Comparison of ENCODE assay signal across 19 cellular contexts in genomic region chr6:168559574-168560098, GRCh38.
DNase-seq lines count a peak whose midpoint lies in the region; ATAC-seq, FAIRE-seq and TF ChIP-seq lines count a peak whose summit lies in the region.
"Had no signal": no experiment of that assay in that cellular context is flagged by ENCODE, and none has a peak within 500 bp of the region (broad histone marks: within the 10 kb centered on the region; RNA-seq: fewer than 3 reads in every experiment).

No MANE protein-coding gene starts in this region.

- intact Hi-C loops in Right ventricle myocardium inferior (cut with DNase I) (no loop called here), body of pancreas (cut with DNase I) (no loop called here)

- H3K4me3 ChIP-seq in right atrium auricular region (no peak overlapping the region), body of pancreas (no peak overlapping the region), small intestine (ENCODE audit: low read depth in 1 of 2, low read length in 2 of 2) (no peak overlapping the region)

- H3K36me3 ChIP-seq in right atrium auricular region (no peaks in the 10 kb centered on the region), body of pancreas (replicated peaks in 1 of 2; ENCODE audit: insufficient read depth in 1 of 2, low read depth in 2 of 2) (no peaks in the 10 kb centered on the region), small intestine (ENCODE audit: control insufficient read depth in 2 of 2, insufficient read depth in 2 of 2, low read length in 2 of 2) (no peaks in the 10 kb centered on the region)

- TF ChIP-seq CTCF in right atrium auricular region (IDR thresholded peaks at IDR 0.05) = no peak
- no peak for TF ChIP-seq CTCF in body of pancreas (IDR thresholded peaks at IDR 0.05)

- TF ChIP-seq POLR2A in body of pancreas (IDR thresholded peaks at IDR 0.05) = no peak

- peaks cover 0 to 17% of the 10 kb centered on the region in 2 donors for H3K4me1 ChIP-seq in right atrium auricular region
- H3K4me1 ChIP-seq in body of pancreas = no peaks in the 10 kb centered on the region
- H3K4me1 ChIP-seq in small intestine (ENCODE audit: control insufficient read depth in 2 of 2, insufficient read depth in 1 of 2, low read depth in 1 of 2, low read length in 1 of 2) = no peaks in the 10 kb centered on the region

- H3K27me3 ChIP-seq in right atrium auricular region (no peaks in the 10 kb centered on the region), body of pancreas (no peaks in the 10 kb centered on the region), small intestine (ENCODE audit: control insufficient read depth in 2 of 2, insufficient read depth in 2 of 2, low read length in 2 of 2) (no peaks in the 10 kb centered on the region)

- no peak for FAIRE-seq in small intestine (lab: Jason Lieb, UNC)
- FAIRE-seq: GM12891, GM18507 had no signal

- 47 to 49% methylated on average over 6 of the region's 6 CpGs for WGBS in body of pancreas, 2 donors
- 18 to 52% (median 32%) methylated on average over 6 of the region's 6 CpGs for WGBS in small intestine, 3 donors

- H3K27ac ChIP-seq in right atrium auricular region = no peak overlapping the region
- H3K27ac ChIP-seq in body of pancreas = no peak overlapping the region
- H3K27ac ChIP-seq in small intestine (ENCODE audit: low read depth in 1 of 2, low read length in 1 of 2) = no peak overlapping the region
- H3K27ac ChIP-seq: 22Rv1 had no signal

- ATAC-seq in Right ventricle myocardium inferior (peak; percentile 51), body of pancreas (peak; percentile 35)
- ATAC-seq: PC-3 had no signal

- H3K9me3 ChIP-seq in right atrium auricular region = no peaks in the 10 kb centered on the region
- no peaks in the 10 kb centered on the region for H3K9me3 ChIP-seq in body of pancreas
- H3K9me3 ChIP-seq in small intestine (ENCODE audit: control insufficient read depth, low read depth) = no peaks in the 10 kb centered on the region

- DNase-seq in Right ventricle myocardium inferior (ENCODE audit: missing footprints) = no peak
- no peak for DNase-seq in right atrium auricular region (ENCODE audit: low spot score)
- no peak for DNase-seq in body of pancreas
- peak; percentile 56 for DNase-seq in kidney glomerular epithelial cell (lab: John Stamatoyannopoulos, UW)
- DNase-seq in small intestine = peak; percentile 72
- DNase-seq in SHP77 treated with DMSO at 0.1 percent for 48 hours (lab: John Stamatoyannopoulos, UW) = no peak
- no peak for DNase-seq in NCI-H524 treated with DMSO at 0.1 percent for 48 hours (lab: John Stamatoyannopoulos, UW)
- no peak for DNase-seq in AG20443 (ENCODE audit: low spot score)
- DNase-seq: C1 segment of cervical spinal cord, GF-D8, HCEC 1CT, NCI-H1436, NCI-H2029 treated with DMSO at 0.1 percent for 48 hours, NCI-H510A, NCI-H82, PC-3 had no signal

Comparison
In these comparisons a context has a peak if more than half of its experiments do, and no peak if none do; other contexts are left out.
1. DNase-seq: peak in kidney glomerular epithelial cell (single experiment) and small intestine (single experiment); none in Right ventricle myocardium inferior (single experiment), right atrium auricular region (single experiment), body of pancreas (0 of 4), SHP77 treated with DMSO at 0.1 percent for 48 hours (single experiment), NCI-H524 treated with DMSO at 0.1 percent for 48 hours (single experiment) and AG20443 (single experiment).